Comparison of ENCODE assay signal across 19 cellular contexts in the genomic region with DNA sequence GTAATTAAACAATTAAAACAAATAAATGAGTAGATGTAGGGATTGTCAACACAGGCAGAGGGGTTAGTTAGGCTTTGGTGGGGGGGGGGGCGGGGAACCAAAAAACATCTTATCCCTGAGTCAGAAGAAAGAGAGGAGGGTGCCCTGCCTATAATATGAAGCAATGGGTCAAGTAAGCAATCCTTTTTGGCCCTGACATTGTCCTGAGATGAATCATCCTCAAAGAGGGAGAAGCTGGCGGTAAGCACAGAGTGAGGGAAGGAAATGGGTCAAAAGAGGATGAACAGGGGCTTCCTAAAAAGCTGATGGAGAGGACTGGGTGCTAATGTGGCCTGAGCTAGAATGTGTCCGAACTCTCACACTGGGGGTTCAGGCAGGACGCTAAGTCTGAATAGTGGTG. TPM values are rescaled to one million over a fixed set of nuclear protein-coding genes. Genes with fewer than 3 reads are reported as not detected.
DNase-seq lines count a peak whose midpoint lies in the region; ATAC-seq and TF ChIP-seq lines count a peak whose summit lies in the region.
"Had no signal": no experiment of that assay in that cellular context is flagged by ENCODE, and none has a peak within 500 bp of the region (broad histone marks: within the 10 kb centered on the region; RNA-seq: fewer than 3 reads in every experiment).

No MANE protein-coding gene starts in this region.

- no peak for TF ChIP-seq POLR2A in lower leg skin (IDR thresholded peaks at IDR 0.05)

- no peak for ATAC-seq in GM21717 (IDR thresholded peaks at IDR 0.05; ENCODE audit: unreplicated experiment)
- ATAC-seq: stimulated activated naive B cell treated with anti-CD40 and anti-IgM and Interleukin-4, amounts not matched to agents 10 μg/mL and 1 μg/mL and 100 μg/mL, for 72 hours had no signal

- 75 to 86% methylated on average over 4 of the region's 4 CpGs for WGBS in lower leg skin, 2 donors

- TF ChIP-seq CTCF in lower leg skin (IDR thresholded peaks at IDR 0.05), result no peak

- intact Hi-C loops in lower leg skin (cut with DNase I; ENCODE audit: low total_unique reads), result no loop called here

- DNase-seq in GM03348 (ENCODE audit: low spot score), result peak; percentile 75
- DNase-seq in RKO (ENCODE audit: low spot score), result peak; percentile 19
- DNase-seq in fibroblast of peridontal ligament (ENCODE audit: extremely low read depth), result peak; percentile 79
- DNase-seq in renal cortical epithelial cell (ENCODE audit: low read depth), result peak; percentile 42
- DNase-seq in lower leg skin (ENCODE audit: low spot score in 2 of 2), result no peak
- DNase-seq in activated CD4-positive, alpha-beta T cell treated with anti-CD3 and anti-CD28 coated beads, Interleukin-2, amount 50 U/mL, for 4 hours, result no peak
- DNase-seq in activated CD4-positive, alpha-beta T cell treated with anti-CD3 and anti-CD28 coated beads, Interleukin-2, amount 50 U/mL, for 1 hour, result no peak
- DNase-seq: activated B cell treated with CpG ODN at 0.5 μM for 24 hours; activated naive CD4-positive, alpha-beta T cell; immature natural killer cell; NCI-H1694; NCI-H524 treated with DMSO at 0.1 percent for 48 hours; nucleus accumbens; small intestine; stimulated activated naive B cell treated with anti-CD40 and anti-IgM and Interleukin-4, amounts not matched to agents 10 μg/mL and 1 μg/mL and 100 μg/mL, for 72 hours; T-helper 1 cell had no signal

- H3K4me3 ChIP-seq in lower leg skin (ENCODE audit: low read depth, poor library complexity, severe bottlenecking), result no peak overlapping the region
- H3K4me3 ChIP-seq: cardiac muscle cell had no signal

RNA-seq across cellular contexts. Expression of a gene that starts 4.7 kb away (rescaled TPM):
- total RNA-seq in renal cortical epithelial cell (not detected in 2 replicates), lower leg skin (1 to 10 TPM; 1.4 to 4.0 (median 2.7) TPM)
- total RNA-seq: activated B cell treated with CpG ODN at 0.5 μM for 24 hours, mononuclear cell had no signal

RNA-seq across cellular contexts. Expression of a gene that starts 23.7 kb away (rescaled TPM):
- total RNA-seq in renal cortical epithelial cell (3.9 and 5.4 TPM in 2 replicates), lower leg skin (10 to 100 TPM; 56.6 to 87.1 (median 69.5) TPM)

Comparison
In these comparisons a context has a peak if more than half of its experiments do, and no peak if none do; other contexts are left out.
1. DNase-seq: peak in GM03348 (single experiment), RKO (single experiment), fibroblast of peridontal ligament (single experiment) and renal cortical epithelial cell (single experiment); none in lower leg skin (0 of 2), activated CD4-positive, alpha-beta T cell treated with anti-CD3 and anti-CD28 coated beads, Interleukin-2, amount 50 U/mL, for 4 hours (0 of 2) and activated CD4-positive, alpha-beta T cell treated with anti-CD3 and anti-CD28 coated beads, Interleukin-2, amount 50 U/mL, for 1 hour (single experiment).